ENCODE assay signal across 21 cellular contexts in the genomic region with DNA sequence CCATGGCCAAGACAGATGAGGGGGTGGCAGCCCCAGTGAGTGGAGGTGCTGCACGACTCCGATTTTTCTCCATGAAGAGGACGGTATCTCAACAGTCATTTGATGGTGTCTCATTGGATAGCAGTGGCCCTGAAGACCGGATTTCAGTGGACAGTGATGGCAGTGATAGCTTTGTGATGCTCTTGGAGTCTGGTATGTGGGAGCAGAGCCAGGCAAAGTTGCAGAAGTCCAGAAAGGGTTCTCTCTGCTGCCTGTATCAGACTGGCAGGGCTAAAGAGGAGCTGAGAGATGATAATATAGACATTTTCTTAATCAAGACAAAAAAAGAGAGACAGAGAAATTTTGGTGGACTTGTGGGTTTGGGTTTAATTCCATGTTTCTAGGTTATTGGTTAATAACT.
"Had no signal": no experiment of that assay in that cellular context is flagged by ENCODE, and none has a peak within 500 bp of the region (broad histone marks: within the 10 kb centered on the region; RNA-seq: fewer than 3 reads in every experiment).

No MANE protein-coding gene starts in this region.

- H3K27me3 ChIP-seq: colonic mucosa, gastroesophageal sphincter, hepatocyte, neural progenitor cell, ovary, right lobe of liver, spleen, stomach had no signal

- H3K79me2 ChIP-seq: hepatocyte had no signal

- H3K4me3 ChIP-seq: colonic mucosa, gastroesophageal sphincter, hepatocyte, neural progenitor cell, ovary, right lobe of liver, spleen, stomach had no signal

- H3K36me3 ChIP-seq: neural progenitor cell, ovary had no signal

- H3K9me3 ChIP-seq: colonic mucosa, gastroesophageal sphincter, ovary, right lobe of liver, spleen, stomach had no signal

- H3K27ac ChIP-seq: colonic mucosa, gastroesophageal sphincter, hepatocyte, neural progenitor cell, ovary had no signal

- H3K9ac ChIP-seq: neural progenitor cell had no signal

- H3K4me1 ChIP-seq: colonic mucosa, gastroesophageal sphincter, neural progenitor cell, stomach had no signal

- ATAC-seq: gastroesophageal sphincter, left colon, natural killer cell had no signal

- H2AFZ ChIP-seq: hepatocyte, neural progenitor cell had no signal

- DNase-seq: caudate nucleus; colonic mucosa; dermis blood vessel endothelial cell; glutamatergic neuron; kidney; left colon; mammary epithelial cell; natural killer cell; nucleus accumbens; ovary; right lobe of liver; spleen; stimulated activated CD4-positive, alpha-beta T cell treated with anti-CD3 and anti-CD28 coated beads, Interleukin-2, amount 100 ng/mL, for 24 hours; stimulated activated CD4-positive, alpha-beta T cell treated with anti-CD3 and anti-CD28 coated beads, Interleukin-4, amount 100 ng/mL, for 4 hours; stimulated activated naive CD4-positive, alpha-beta T cell; stomach; substantia nigra; trophoblast cell had no signal

- H3K4me2 ChIP-seq: hepatocyte, neural progenitor cell had no signal
